Comparison of ENCODE assay signal across 8 cellular contexts in genomic region chr1:48061162-48062136, GRCh38.
DNase-seq lines count a peak whose midpoint lies in the region; ATAC-seq and TF ChIP-seq lines count a peak whose summit lies in the region.

No MANE protein-coding gene starts in this region.

- ATAC-seq in activated T-cell treated with anti-CD3 and anti-CD28 coated beads, Interleukin-2, amount 50 U/mL, for 72 hours (replicated peaks in 1 of 2) = no peak

- H3K27me3 Mint-ChIP-seq in activated T-cell treated with anti-CD3 and anti-CD28 coated beads, Interleukin-2, amount 50 U/mL, for 72 hours (ENCODE audit: low read depth) = no peaks in the 10 kb centered on the region
- H3K27me3 Mint-ChIP-seq in activated T-cell treated with anti-CD3 and anti-CD28 coated beads, Interleukin-2, amount 50 U/mL, for 24 hours = peaks cover 4% of the 10 kb centered on the region

- no peaks in the 10 kb centered on the region for H3K36me3 ChIP-seq in H7 (replicated peaks; ENCODE audit: control insufficient read depth, insufficient read depth, low read length)

- H3K4me3 ChIP-seq in H7 (ENCODE audit: insufficient read depth, low read depth, low read length) (no peak overlapping the region), NB4 (ENCODE audit: low read depth, low read length) (no peak overlapping the region), fibroblast of pulmonary artery (replicated peaks; ENCODE audit: low read depth, low read length) (no peak overlapping the region)

- no peak for TF ChIP-seq POLR2A in NB4 (IDR thresholded peaks at IDR 0.05; ENCODE audit: extremely low read depth, insufficient read length)

- peaks cover 6% of the 10 kb centered on the region for H3K27me3 ChIP-seq in H7 (ENCODE audit: control insufficient read depth, insufficient read depth, low read length)

- TF ChIP-seq CTCF in NB4 (IDR thresholded peaks at IDR 0.05; ENCODE audit: low read depth, low read length) = peak; percentile 55
- peak; percentile 77 for TF ChIP-seq CTCF in fibroblast of pulmonary artery (IDR thresholded peaks at IDR 0.05; ENCODE audit: low read length, missing control alignments)

- no peaks in the 10 kb centered on the region for H3K4me1 Mint-ChIP-seq in activated T-cell treated with anti-CD3 and anti-CD28 coated beads, Interleukin-2, amount 50 U/mL, for 72 hours (ENCODE audit: low read depth)
- H3K4me1 Mint-ChIP-seq in activated T-cell treated with anti-CD3 and anti-CD28 coated beads, Interleukin-2, amount 50 U/mL, for 24 hours (ENCODE audit: low read depth) = no peaks in the 10 kb centered on the region

- no peak overlapping the region for H3K4me3 Mint-ChIP-seq in activated T-cell treated with anti-CD3 and anti-CD28 coated beads, Interleukin-2, amount 50 U/mL, for 72 hours
- H3K4me3 Mint-ChIP-seq in activated T-cell treated with anti-CD3 and anti-CD28 coated beads, Interleukin-2, amount 50 U/mL, for 24 hours = no peak overlapping the region

- H3K9me3 Mint-ChIP-seq in activated T-cell treated with anti-CD3 and anti-CD28 coated beads, Interleukin-2, amount 50 U/mL, for 72 hours = no peaks in the 10 kb centered on the region
- no peaks in the 10 kb centered on the region for H3K9me3 Mint-ChIP-seq in activated T-cell treated with anti-CD3 and anti-CD28 coated beads, Interleukin-2, amount 50 U/mL, for 24 hours

- H3K27ac Mint-ChIP-seq in activated T-cell treated with anti-CD3 and anti-CD28 coated beads, Interleukin-2, amount 50 U/mL, for 72 hours = no peak overlapping the region
- no peak overlapping the region for H3K27ac Mint-ChIP-seq in activated T-cell treated with anti-CD3 and anti-CD28 coated beads, Interleukin-2, amount 50 U/mL, for 24 hours

- DNase-seq in activated T-cell treated with anti-CD3 and anti-CD28 coated beads, Interleukin-2, amount 50 U/mL, for 72 hours = peak; percentile 25 to 26
- no peak for DNase-seq in activated T-cell treated with anti-CD3 and anti-CD28 coated beads, Interleukin-2, amount 50 U/mL, for 24 hours
- peak; percentile 79 for DNase-seq in H7
- peak; percentile 52 for DNase-seq in NB4 (ENCODE audit: low read depth)
- peak; percentile 20 for DNase-seq in SKM-1 treated with dmso at 0.1 percent for 144 hours (lab: John Stamatoyannopoulos, UW; ENCODE audit: unreplicated experiment)
- peak; percentile 68 for DNase-seq in fibroblast of pulmonary artery (ENCODE audit: low read depth)
- DNase-seq in nucleus accumbens (lab: John Stamatoyannopoulos, UW) = peak in 40 of 56 donors; percentile 1 to 70 (median 23)
- DNase-seq in OCI-M2 (lab: John Stamatoyannopoulos, UW; ENCODE audit: unreplicated experiment) = no peak

- no peaks in the 10 kb centered on the region for H3K36me3 Mint-ChIP-seq in activated T-cell treated with anti-CD3 and anti-CD28 coated beads, Interleukin-2, amount 50 U/mL, for 72 hours (ENCODE audit: insufficient read depth in 2 of 2)
- no peaks in the 10 kb centered on the region for H3K36me3 Mint-ChIP-seq in activated T-cell treated with anti-CD3 and anti-CD28 coated beads, Interleukin-2, amount 50 U/mL, for 24 hours (ENCODE audit: low read depth)

Comparison
In these comparisons a context has a peak if more than half of its experiments do, and no peak if none do; other contexts are left out.
1. DNase-seq: peak in activated T-cell treated with anti-CD3 and anti-CD28 coated beads, Interleukin-2, amount 50 U/mL, for 72 hours (2 of 2), H7 (single experiment), NB4 (single experiment), SKM-1 treated with dmso at 0.1 percent for 144 hours (single experiment), fibroblast of pulmonary artery (single experiment) and nucleus accumbens (40 of 56); none in activated T-cell treated with anti-CD3 and anti-CD28 coated beads, Interleukin-2, amount 50 U/mL, for 24 hours (single experiment) and OCI-M2 (single experiment).